ENCODE assay signal across 18 cellular contexts in the genomic region with DNA sequence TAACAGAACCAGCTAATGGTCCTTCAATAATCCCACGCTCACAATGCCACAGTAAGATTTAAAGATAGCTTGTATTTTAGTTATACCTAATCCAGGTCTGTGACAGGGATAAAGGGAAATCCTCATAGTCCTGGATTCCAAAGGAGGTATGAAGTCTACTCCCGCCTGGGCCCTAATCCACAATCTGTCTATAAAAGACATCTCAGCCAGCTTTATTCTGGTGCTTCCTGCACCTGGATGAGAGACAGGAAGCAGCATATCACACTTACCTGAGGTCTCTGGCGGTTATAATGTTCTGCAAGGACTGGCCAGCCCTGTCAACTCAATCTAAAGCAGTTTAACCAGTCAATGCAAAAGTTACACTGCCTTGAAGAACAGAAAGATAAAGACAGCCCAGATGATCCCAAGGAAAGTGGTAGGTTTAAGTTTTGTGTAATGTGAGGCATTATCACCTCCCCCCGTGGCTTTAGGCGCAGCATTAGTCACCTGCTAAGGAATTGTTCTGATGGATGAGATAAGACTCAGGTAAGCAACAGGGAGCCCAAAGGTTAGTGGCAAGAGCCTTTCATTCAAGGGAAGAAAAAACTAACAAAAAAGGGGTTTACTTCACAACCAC. TPM values are rescaled to one million over a fixed set of nuclear protein-coding genes. Genes with fewer than 3 reads are reported as not detected.
DNase-seq lines count a peak whose midpoint lies in the region; ATAC-seq, FAIRE-seq and TF ChIP-seq lines count a peak whose summit lies in the region.
"Had no signal": no experiment of that assay in that cellular context is flagged by ENCODE, and none has a peak within 500 bp of the region (broad histone marks: within the 10 kb centered on the region; RNA-seq: fewer than 3 reads in every experiment).

No MANE protein-coding gene starts in this region.

- no peak for TF ChIP-seq RAD21 in HepG2 (CRISPR knock-in tag; IDR thresholded peaks at IDR 0.05)

- TF ChIP-seq CTCF in D721Med (IDR thresholded peaks at IDR 0.05; ENCODE audit: insufficient read depth, missing control alignments): no peak
- TF ChIP-seq CTCF in mammary epithelial cell (conservative IDR thresholded peaks at IDR 0.05 in 1 of 2, IDR thresholded peaks at IDR 0.05 in 1 of 2; ENCODE audit: extremely low read depth in 1 of 2, insufficient read depth in 1 of 2, low read depth in 1 of 2, low read length in 2 of 2): no peak
- no peak for TF ChIP-seq CTCF in mucosa of descending colon (IDR thresholded peaks at IDR 0.05)
- no peak for TF ChIP-seq CTCF in HepG2 (CRISPR knock-in tag; IDR thresholded peaks at IDR 0.05)

- no peaks in the 10 kb centered on the region for H3K9me3 Mint-ChIP-seq in activated T-cell treated with anti-CD3 and anti-CD28 coated beads, Interleukin-2, amount 50 U/mL, for 24 hours

- BruUV-seq in mammary epithelial cell (replicated peaks; lab: Mats Ljungman, UMichigan) (no TSS peak), HepG2 (replicated peaks; lab: Mats Ljungman, UMichigan) (no TSS peak)

- POLR2A ChIA-PET in HepG2 (lab: Yijun Ruan, JAX): interaction anchor here (1.2 kb wide), 1 partner anchor 56 kb away, joined by 4 read pairs; no protein-coding TSS in a partner anchor

- H2AFZ ChIP-seq in mammary epithelial cell (ENCODE audit: low read depth, low read length) (peak overlapping the region; percentile 30), HepG2 (ENCODE audit: low read length) (no peak overlapping the region)

- no peaks in the 10 kb centered on the region for H3K36me3 ChIP-seq in mammary epithelial cell (ENCODE audit: insufficient read depth, low read length)
- H3K36me3 ChIP-seq in mucosa of descending colon (ENCODE audit: low read depth): no peaks in the 10 kb centered on the region
- 0 out of 5 replicates have a peak, but pooled peaks cover 0 to under 1% of the 10 kb centered on the region in 2 experiments for H3K36me3 ChIP-seq in HepG2 (replicated peaks in 1 of 2; ENCODE audit: control insufficient read depth in 1 of 2, insufficient read depth in 2 of 2, low read length in 2 of 2)

- no peaks in the 10 kb centered on the region for H3K4me1 Mint-ChIP-seq in activated T-cell treated with anti-CD3 and anti-CD28 coated beads, Interleukin-2, amount 50 U/mL, for 24 hours (ENCODE audit: low read depth)

- H3K4me3 ChIP-seq in mammary epithelial cell (replicated peaks in 1 of 3; ENCODE audit: insufficient read depth in 1 of 3, low read depth in 2 of 3, low read length in 3 of 3): no peak overlapping the region
- H3K4me3 ChIP-seq in mucosa of descending colon: no peak overlapping the region
- H3K4me3 ChIP-seq in HepG2 (replicated peaks in 1 of 3; ENCODE audit: insufficient read depth in 1 of 3, low read depth in 2 of 3, low read length in 3 of 3): no peak overlapping the region

- dilution Hi-C loops in mammary epithelial cell (cut with HindIII; ENCODE audit: low sequenced_read_pairs): no loop called here

- no peaks in the 10 kb centered on the region for H3K36me3 Mint-ChIP-seq in activated T-cell treated with anti-CD3 and anti-CD28 coated beads, Interleukin-2, amount 50 U/mL, for 24 hours (ENCODE audit: low read depth)

- H3K27me3 ChIP-seq in mammary epithelial cell (ENCODE audit: insufficient read depth, low read length): no peaks in the 10 kb centered on the region
- no peaks in the 10 kb centered on the region for H3K27me3 ChIP-seq in HepG2 (ENCODE audit: control insufficient read depth in 1 of 2, insufficient read depth in 2 of 2, low read length in 2 of 2)

- H3K27me3 Mint-ChIP-seq in activated T-cell treated with anti-CD3 and anti-CD28 coated beads, Interleukin-2, amount 50 U/mL, for 24 hours: no peaks in the 10 kb centered on the region
- H3K27me3 Mint-ChIP-seq: activated CD4-positive, alpha-beta T cell treated with anti-CD3 and anti-CD28 coated beads for 36 hours had no signal

- CTCF ChIA-PET in mammary epithelial cell (lab: Charles Lee; ENCODE audit: low non-redundant PET): no interaction called here
- CTCF ChIA-PET in HepG2 (lab: Yijun Ruan, JAX; ENCODE audit: low intra/inter-chr PET ratio, low total read pairs): no interaction called here

- in situ Hi-C loops in mammary epithelial cell (cut with MboI; ENCODE audit: low sequenced_read_pairs in 2 of 2): no loop called here
- in situ Hi-C loops in HepG2 (cut with HindIII; ENCODE audit: extremely low pct_ligation_motif_present, low pct_unique_long_range_greater_than_20kb): no loop called here

- intact Hi-C loops in mammary epithelial cell (cut with micrococcal nuclease): no loop called here
- intact Hi-C loops in mucosa of descending colon (cut with DNase I, micrococcal nuclease): no loop called here
- intact Hi-C loops in HepG2 (cut with micrococcal nuclease; ENCODE audit: unreplicated experiment): no loop called here

- H3K9ac ChIP-seq in mammary epithelial cell (ENCODE audit: insufficient read depth, low read length) (no peak overlapping the region), HepG2 (ENCODE audit: insufficient read depth, low read depth, low read length) (no peak overlapping the region)

- H4K20me1 ChIP-seq in mammary epithelial cell (ENCODE audit: insufficient read depth, low read length): no peaks in the 10 kb centered on the region
- H4K20me1 ChIP-seq in HepG2 (ENCODE audit: insufficient read depth, low read length): peaks cover 2% of the 10 kb centered on the region; the same call in 1 of the 2 replicates

- peak; percentile 6 for FAIRE-seq in D721Med (lab: Jason Lieb, UNC)
- FAIRE-seq in HepG2 (lab: Jason Lieb, UNC): no peak
- FAIRE-seq: endometrium had no signal

- DNase-seq in D721Med (ENCODE audit: insufficient read length, low spot score): no peak
- peak; percentile 60 for DNase-seq in LoVo (ENCODE audit: low spot score)
- DNase-seq in mammary epithelial cell: peak; percentile 76
- no peak for DNase-seq in mucosa of descending colon
- no peak for DNase-seq in HepG2 (ENCODE audit: low spot score)
- no peak for DNase-seq in activated CD4-positive, CD25-positive, alpha-beta regulatory T cell (lab: John Stamatoyannopoulos, UW)
- no peak for DNase-seq in activated T-cell treated with anti-CD3 and anti-CD28 coated beads, Interleukin-2, amount 50 U/mL, for 24 hours
- no peak for DNase-seq in CD1c-positive myeloid dendritic cell (ENCODE audit: extremely low spot score)
- DNase-seq: activated CD4-positive, alpha-beta T cell treated with anti-CD3 and anti-CD28 coated beads for 36 hours; activated naive CD4-positive, alpha-beta T cell; aorta; hypothalamus; Karpas-422; NCI-H1436; NCI-H226; stimulated activated CD4-positive, alpha-beta T cell treated with anti-CD3 and anti-CD28 coated beads, Interleukin-4, amount 100 ng/mL, for 24 hours; substantia nigra had no signal

- peak; percentile 81 for ATAC-seq in mucosa of descending colon
- ATAC-seq in HepG2: no peak
- ATAC-seq: activated CD4-positive, alpha-beta T cell treated with anti-CD3 and anti-CD28 coated beads for 36 hours had no signal

- no peak overlapping the region for H3K27ac Mint-ChIP-seq in activated T-cell treated with anti-CD3 and anti-CD28 coated beads, Interleukin-2, amount 50 U/mL, for 24 hours
- H3K27ac Mint-ChIP-seq: activated CD4-positive, alpha-beta T cell treated with anti-CD3 and anti-CD28 coated beads for 36 hours had no signal

- H3K79me2 ChIP-seq in mammary epithelial cell (ENCODE audit: insufficient read depth, low read length) (no peaks in the 10 kb centered on the region), HepG2 (ENCODE audit: insufficient read depth, low read length) (peaks cover under 1% of the 10 kb centered on the region)

- peaks cover 14% of the 10 kb centered on the region for H3K4me1 ChIP-seq in mammary epithelial cell (ENCODE audit: insufficient read depth, low read length)
- no peaks in the 10 kb centered on the region for H3K4me1 ChIP-seq in mucosa of descending colon (ENCODE audit: low read depth)
- peaks cover 68% of the 10 kb centered on the region for H3K4me1 ChIP-seq in HepG2 (ENCODE audit: insufficient read depth, low read length)

- no peak for TF ChIP-seq EP300 in HepG2 (IDR thresholded peaks at IDR 0.05; ENCODE audit: low read depth in 2 of 2, low read length in 2 of 2)
- no peak for TF ChIP-seq EP300 in HepG2 (CRISPR knock-in tag; IDR thresholded peaks at IDR 0.05; ENCODE audit: borderline replicate concordance)

- TF ChIP-seq POLR2A in HepG2 (IDR thresholded peaks at IDR 0.05; ENCODE audit: insufficient read depth in 1 of 2, low read depth in 2 of 2, low read length in 2 of 2): no peak

- WGBS in mammary epithelial cell (ENCODE audit: low coverage, missing lambda C conversion rate): 54% methylated on average over 4 of the region's 5 CpGs
- WGBS in HepG2 (ENCODE audit: low lambda C conversion rate): 91% methylated on average over 5 of the region's 5 CpGs

- no peak overlapping the region for H3K4me3 Mint-ChIP-seq in activated T-cell treated with anti-CD3 and anti-CD28 coated beads, Interleukin-2, amount 50 U/mL, for 24 hours
- H3K4me3 Mint-ChIP-seq: activated CD4-positive, alpha-beta T cell treated with anti-CD3 and anti-CD28 coated beads for 36 hours had no signal

- no peak overlapping the region for H3K27ac ChIP-seq in mammary epithelial cell (ENCODE audit: insufficient read depth, low read depth, low read length)
- H3K27ac ChIP-seq in HepG2 (ENCODE audit: extremely low read length, insufficient read depth, low read length): no peak overlapping the region

- H3K4me2 ChIP-seq in mammary epithelial cell (ENCODE audit: insufficient read depth, low read depth, low read length) (peak overlapping the region; percentile 47), HepG2 (ENCODE audit: low read depth, low read length) (no peak overlapping the region)

- H3K9me3 ChIP-seq in mammary epithelial cell (replicated peaks; ENCODE audit: insufficient read depth, low read length) (no peaks in the 10 kb centered on the region), mucosa of descending colon (no peaks in the 10 kb centered on the region), HepG2 (ENCODE audit: low read length) (no peaks in the 10 kb centered on the region)

RNA-seq across cellular contexts. Expression of a gene that starts 57.6 kb away (rescaled TPM):
- total RNA-seq in mammary epithelial cell (1 to 10 TPM; 5.8 to 5.9 TPM), mucosa of descending colon (100 to 1,000 TPM in 1 of 3 donors, 10 to 100 TPM in 2; 67.0 to 120 (median 99.6) TPM), HepG2 (2016; rRNA removed; fragmentation: Illumina TruSeq; extraction: Trizol) (13.1 and 17.5 TPM in 2 replicates)
- polyA plus RNA-seq in mammary epithelial cell (4.5 TPM), HepG2 (2011; rRNA removed) (17.7 and 18.7 TPM in 2 replicates)
- 7.5 TPM for polyA minus RNA-seq in mammary epithelial cell
- 6.3 and 10.6 TPM in 2 replicates for total RNA-seq in HepG2 (2016; cell fraction: cytosol; rRNA removed; fragmentation: Illumina TruSeq; extraction: Trizol; ENCODE audit: low read depth)
- 11.5 and 15.9 TPM in 2 replicates for total RNA-seq in HepG2 (2016; cell fraction: insoluble cytoplasmic fraction; rRNA removed; fragmentation: Illumina TruSeq; extraction: Trizol)
- 7.6 and 8.4 TPM in 2 replicates for total RNA-seq in HepG2 (2016; cell fraction: membrane; rRNA removed; fragmentation: Illumina TruSeq; extraction: Trizol)
- 24.7 and 31.2 TPM in 2 replicates for total RNA-seq in HepG2 (2016; cell fraction: nucleus; rRNA removed; fragmentation: Illumina TruSeq; extraction: Trizol)
- 7.6 and 8.0 TPM in 2 replicates for polyA plus RNA-seq in HepG2 (2011; cell fraction: cytosol; rRNA removed)
- polyA plus RNA-seq in HepG2 (2011; cell fraction: nucleus; rRNA removed): 54.1 and 60.4 TPM in 2 replicates
- polyA plus RNA-seq in HepG2 (2012): 13.6 and 13.9 TPM in 2 replicates
- polyA plus RNA-seq in HepG2 (2016; cell fraction: cytosol; fragmentation: Illumina TruSeq; extraction: Trizol; ENCODE audit: low read depth): 1.1 and 1.4 TPM in 2 replicates
- 15.2 and 18.7 TPM in 2 replicates for polyA plus RNA-seq in HepG2 (2016; cell fraction: insoluble cytoplasmic fraction; fragmentation: Illumina TruSeq; extraction: Trizol; ENCODE audit: low read depth)
- polyA plus RNA-seq in HepG2 (2016; cell fraction: membrane; fragmentation: Illumina TruSeq; extraction: Trizol; ENCODE audit: low read depth): 3.2 and 3.9 TPM in 2 replicates
- 54.7 and 64.0 TPM in 2 replicates for polyA plus RNA-seq in HepG2 (2016; cell fraction: nucleus; fragmentation: Illumina TruSeq; extraction: Trizol; ENCODE audit: insufficient read depth, low read depth)
- 7.3 and 14.7 TPM in 2 replicates for polyA minus RNA-seq in HepG2 (2011; rRNA and poly(A)+ RNA removed; ENCODE audit: low replicate concordance)
- 3.6 and 7.4 TPM in 2 replicates for polyA minus RNA-seq in HepG2 (2011; cell fraction: cytosol; rRNA and poly(A)+ RNA removed)
- polyA minus RNA-seq in HepG2 (2011; cell fraction: nucleus; rRNA and poly(A)+ RNA removed): 35.8 and 42.5 TPM in 2 replicates

Comparison
In these comparisons a context has a peak if more than half of its experiments do, and no peak if none do; other contexts are left out.
1. DNase-seq: peak in LoVo (single experiment) and mammary epithelial cell (single experiment); none in D721Med (single experiment), mucosa of descending colon (0 of 3), HepG2 (single experiment), activated CD4-positive, CD25-positive, alpha-beta regulatory T cell (0 of 4), activated T-cell treated with anti-CD3 and anti-CD28 coated beads, Interleukin-2, amount 50 U/mL, for 24 hours (single experiment) and CD1c-positive myeloid dendritic cell (single experiment).